In the genomic region with DNA sequence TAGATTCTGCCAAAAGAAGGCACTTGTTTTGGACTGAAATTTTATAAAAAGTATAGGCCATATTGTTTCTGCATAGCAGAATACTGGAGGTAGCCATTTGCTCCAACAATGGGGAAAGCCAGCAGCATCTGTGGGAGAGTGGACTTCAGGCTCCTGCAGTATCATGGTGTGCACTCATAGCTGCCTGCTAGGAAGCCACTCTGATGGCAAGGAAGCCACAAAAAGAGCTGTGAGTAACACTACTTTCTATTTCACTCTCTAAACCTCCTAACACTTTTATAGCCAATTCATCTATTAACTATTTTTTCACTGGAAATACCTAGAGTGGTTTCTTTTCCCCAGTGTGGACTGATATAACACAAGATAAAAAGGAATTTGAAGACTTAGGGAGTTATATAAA, we compare ENCODE assay signal across 18 cellular contexts.
A peak's percentile ranks its signal among the peaks of the same experiment; 100 is the strongest.
DNase-seq lines count a peak whose midpoint lies in the region; ATAC-seq and TF ChIP-seq lines count a peak whose summit lies in the region.
"Had no signal": no experiment of that assay in that cellular context is flagged by ENCODE, and none has a peak within 500 bp of the region (broad histone marks: within the 10 kb centered on the region; RNA-seq: fewer than 3 reads in every experiment).

No MANE protein-coding gene starts in this region.

- TF ChIP-seq CTCF in activated CD8-positive, alpha-beta T cell treated with anti-CD3 and anti-CD28 coated beads for 36 hours (IDR thresholded peaks at IDR 0.05): no peak
- TF ChIP-seq CTCF in GM13976 (IDR thresholded peaks at IDR 0.05; ENCODE audit: borderline replicate concordance, control extremely low read depth, extremely low read depth, insufficient read depth, missing control alignments): no peak

- POLR2A ChIA-PET in activated CD8-positive, alpha-beta T cell treated with anti-CD3 and anti-CD28 coated beads for 36 hours (lab: Charles Lee): no interaction called here
- POLR2A ChIA-PET in activated CD8-positive, alpha-beta T cell treated with anti-CD3 and anti-CD28 coated beads, Interleukin-2, amount 10 ng/mL, durations not matched to agents 7 days and 5 days (lab: Charles Lee): no interaction called here

- no peaks in the 10 kb centered on the region for H3K36me3 Mint-ChIP-seq in activated CD8-positive, alpha-beta T cell treated with anti-CD3 and anti-CD28 coated beads for 36 hours (ENCODE audit: low read depth)
- H3K36me3 Mint-ChIP-seq in activated CD8-positive, alpha-beta T cell treated with anti-CD3 and anti-CD28 coated beads, Interleukin-2, amount 10 ng/mL, durations not matched to agents 7 days and 5 days (ENCODE audit: low read depth): no peaks in the 10 kb centered on the region
- H3K36me3 Mint-ChIP-seq: CD4-positive, alpha-beta memory T cell had no signal

- peak; percentile 20 for ATAC-seq in activated CD8-positive, alpha-beta T cell treated with anti-CD3 and anti-CD28 coated beads for 36 hours
- ATAC-seq in activated CD8-positive, alpha-beta T cell treated with anti-CD3 and anti-CD28 coated beads, Interleukin-2, amount 10 ng/mL, durations not matched to agents 7 days and 5 days: no peak
- ATAC-seq in GM19324 (IDR thresholded peaks at IDR 0.05; ENCODE audit: low FRiP score, unreplicated experiment): peak; percentile 64
- ATAC-seq in HG02885 (IDR thresholded peaks at IDR 0.05; ENCODE audit: poor library complexity, unreplicated experiment): peak; percentile 55
- peak; percentile 40 for ATAC-seq in stimulated activated naive CD8-positive, alpha-beta T cell treated with anti-CD3 and anti-CD28 coated beads, Interleukin-15, Interleukin-2, amounts not matched to agents 100 U/mL and 50 U/mL, for 24 hours
- ATAC-seq: K562, PC-3 had no signal

- H3K27me3 Mint-ChIP-seq in activated CD8-positive, alpha-beta T cell treated with anti-CD3 and anti-CD28 coated beads for 36 hours: no peaks in the 10 kb centered on the region
- H3K27me3 Mint-ChIP-seq in activated CD8-positive, alpha-beta T cell treated with anti-CD3 and anti-CD28 coated beads, Interleukin-2, amount 10 ng/mL, durations not matched to agents 7 days and 5 days (ENCODE audit: low read depth): no peaks in the 10 kb centered on the region
- H3K27me3 Mint-ChIP-seq: CD4-positive, alpha-beta memory T cell had no signal

- peak; percentile 2 for DNase-seq in activated CD8-positive, alpha-beta T cell treated with anti-CD3 and anti-CD28 coated beads for 36 hours
- DNase-seq in activated CD8-positive, alpha-beta T cell treated with anti-CD3 and anti-CD28 coated beads, Interleukin-2, amount 10 ng/mL, durations not matched to agents 7 days and 5 days: no peak
- DNase-seq in stimulated activated naive CD8-positive, alpha-beta T cell treated with anti-CD3 and anti-CD28 coated beads, Interleukin-15, Interleukin-2, amounts not matched to agents 100 U/mL and 50 U/mL, for 24 hours: no peak
- DNase-seq in SK-N-DZ (ENCODE audit: low spot score): no peak
- DNase-seq in mucosa of gallbladder (ENCODE audit: low spot score): no peak
- DNase-seq in GM13976 (ENCODE audit: low spot score): no peak
- DNase-seq: 8988T; Calu3; CD4-positive, alpha-beta memory T cell; NCI-H1417 treated with DMSO at 0.1 percent for 48 hours; NCI-H2029; NCI-H2171; NCI-H446 treated with DMSO at 0.1 percent for 48 hours; PC-3; SJCRH30 had no signal

- no peak overlapping the region for H3K4me3 Mint-ChIP-seq in activated CD8-positive, alpha-beta T cell treated with anti-CD3 and anti-CD28 coated beads for 36 hours
- no peak overlapping the region for H3K4me3 Mint-ChIP-seq in activated CD8-positive, alpha-beta T cell treated with anti-CD3 and anti-CD28 coated beads, Interleukin-2, amount 10 ng/mL, durations not matched to agents 7 days and 5 days
- H3K4me3 Mint-ChIP-seq: CD4-positive, alpha-beta memory T cell had no signal

- intact Hi-C loops in activated CD8-positive, alpha-beta T cell treated with anti-CD3 and anti-CD28 coated beads for 36 hours (cut with micrococcal nuclease): no loop called here

- in situ Hi-C loops in GM13976 (cut with MboI; ENCODE audit: low sequenced_read_pairs, unreplicated experiment): no loop called here

- H3K9me3 Mint-ChIP-seq in activated CD8-positive, alpha-beta T cell treated with anti-CD3 and anti-CD28 coated beads for 36 hours: no peaks in the 10 kb centered on the region
- peaks cover 2% of the 10 kb centered on the region for H3K9me3 Mint-ChIP-seq in activated CD8-positive, alpha-beta T cell treated with anti-CD3 and anti-CD28 coated beads, Interleukin-2, amount 10 ng/mL, durations not matched to agents 7 days and 5 days (ENCODE audit: insufficient read depth)

- H3K27ac Mint-ChIP-seq in activated CD8-positive, alpha-beta T cell treated with anti-CD3 and anti-CD28 coated beads for 36 hours: no peak overlapping the region
- no peak overlapping the region for H3K27ac Mint-ChIP-seq in activated CD8-positive, alpha-beta T cell treated with anti-CD3 and anti-CD28 coated beads, Interleukin-2, amount 10 ng/mL, durations not matched to agents 7 days and 5 days
- H3K27ac Mint-ChIP-seq: CD4-positive, alpha-beta memory T cell had no signal

- CTCF ChIA-PET in activated CD8-positive, alpha-beta T cell treated with anti-CD3 and anti-CD28 coated beads for 36 hours (lab: Charles Lee): no interaction called here
- CTCF ChIA-PET in activated CD8-positive, alpha-beta T cell treated with anti-CD3 and anti-CD28 coated beads, Interleukin-2, amount 10 ng/mL, durations not matched to agents 7 days and 5 days (lab: Charles Lee): no interaction called here

- H3K4me1 Mint-ChIP-seq in activated CD8-positive, alpha-beta T cell treated with anti-CD3 and anti-CD28 coated beads for 36 hours (ENCODE audit: low read depth): no peaks in the 10 kb centered on the region
- H3K4me1 Mint-ChIP-seq in activated CD8-positive, alpha-beta T cell treated with anti-CD3 and anti-CD28 coated beads, Interleukin-2, amount 10 ng/mL, durations not matched to agents 7 days and 5 days (ENCODE audit: low read depth): no peaks in the 10 kb centered on the region
- H3K4me1 Mint-ChIP-seq: CD4-positive, alpha-beta memory T cell had no signal
